21 cellular contexts compared by ENCODE assay signal in the genomic region with DNA sequence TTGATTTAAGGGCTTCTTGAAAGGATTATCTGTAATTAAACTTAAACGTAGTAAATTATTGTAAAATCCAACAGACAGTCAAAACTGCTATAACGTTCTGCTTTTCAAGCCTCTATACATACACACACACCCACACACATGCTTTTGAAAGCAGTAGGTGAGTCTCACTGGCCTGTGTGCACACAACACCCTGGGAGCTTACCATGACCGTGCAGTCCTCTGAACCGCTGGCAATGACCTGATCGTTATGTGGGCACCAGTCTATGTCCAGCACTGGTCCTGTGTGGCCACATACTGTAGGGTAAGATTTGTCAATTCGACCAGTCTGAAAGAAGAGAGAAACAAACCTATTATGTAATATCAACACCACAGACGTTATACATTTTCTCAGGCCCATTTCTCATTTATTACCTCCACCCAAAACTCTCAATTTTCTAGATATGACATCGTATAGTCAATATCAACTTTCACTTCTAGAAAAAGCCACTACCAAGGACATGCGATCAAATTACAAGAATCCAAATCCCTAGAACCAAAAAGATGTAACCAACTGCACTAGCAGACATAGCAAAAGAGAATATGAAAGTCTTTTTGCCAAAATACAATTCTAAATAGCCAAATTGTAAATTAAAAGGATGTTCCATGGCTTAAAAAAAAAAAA. TPM values are rescaled to one million over a fixed set of nuclear protein-coding genes. Genes with fewer than 3 reads are reported as not detected.
DNase-seq lines count a peak whose midpoint lies in the region; ATAC-seq and TF ChIP-seq lines count a peak whose summit lies in the region.
"Had no signal": no experiment of that assay in that cellular context is flagged by ENCODE, and none has a peak within 500 bp of the region (broad histone marks: within the 10 kb centered on the region; RNA-seq: fewer than 3 reads in every experiment).

No MANE protein-coding gene starts in this region.

- H3K27ac ChIP-seq in coronary artery: peak overlapping the region; percentile 10 to 35
- H3K27ac ChIP-seq in rectal smooth muscle tissue (ENCODE audit: low read depth, low read length): peak overlapping the region; percentile 30
- H3K27ac ChIP-seq: epithelial cell of prostate, foreskin keratinocyte, right lobe of liver, testis had no signal

- H3K4me3 ChIP-seq in coronary artery (no peak overlapping the region), rectal smooth muscle tissue (ENCODE audit: low read length) (no peak overlapping the region)
- H3K4me3 ChIP-seq: dorsolateral prefrontal cortex, right lobe of liver, testis had no signal

- peaks cover 11% of the 10 kb centered on the region for H3K4me1 ChIP-seq in rectal smooth muscle tissue (ENCODE audit: control insufficient read depth, insufficient read depth, low read length)
- H3K4me1 ChIP-seq: foreskin keratinocyte, right lobe of liver, testis had no signal

- H3K9me3 Mint-ChIP-seq in CD14-positive monocyte (peaks cover 0 to 1% (median 0%) of the 10 kb centered on the region in 7 donors), HFFc6 (no peaks in the 10 kb centered on the region)

- H3K36me3 Mint-ChIP-seq in CD14-positive monocyte (peaks cover 43 to 59% of the 10 kb centered on the region in 2 donors), HFFc6 (ENCODE audit: low read depth) (peaks cover 67% of the 10 kb centered on the region)

- no peaks in the 10 kb centered on the region for H3K27me3 ChIP-seq in rectal smooth muscle tissue (ENCODE audit: control insufficient read depth, insufficient read depth, low read length)
- H3K27me3 ChIP-seq: dorsolateral prefrontal cortex, foreskin keratinocyte, right lobe of liver, testis had no signal

- DNase-seq in CD14-positive monocyte (ENCODE audit: low spot score) (no peak), HFFc6 (no peak), coronary artery (ENCODE audit: low spot score) (no peak), NCI-H526 treated with DMSO at 0.1 percent for 48 hours (lab: John Stamatoyannopoulos, UW) (no peak)
- DNase-seq: activated CD4-positive, alpha-beta T cell treated with anti-CD3 and anti-CD28 coated beads for 36 hours; activated effector memory CD4-positive, alpha-beta T cell treated with Interleukin-2 at 50 U/mL for 16 hours; caudate nucleus; DMS79; dorsolateral prefrontal cortex; foreskin keratinocyte; hippocampal formation; NCI-H1105 treated with DMSO at 0.1 percent for 48 hours; NCI-H2107; NCI-H524; right lobe of liver; SW 1271; testis had no signal

- peaks cover 6% of the 10 kb centered on the region for H3K36me3 ChIP-seq in rectal smooth muscle tissue (ENCODE audit: control insufficient read depth, insufficient read depth, low read length)
- H3K36me3 ChIP-seq: right lobe of liver had no signal

- intact Hi-C loops in CD14-positive monocyte (cut with micrococcal nuclease): no loop called here

- no peak overlapping the region for H3K9ac ChIP-seq in rectal smooth muscle tissue (ENCODE audit: low read length)

- no peak for ATAC-seq in HG02798 (IDR thresholded peaks at IDR 0.05; ENCODE audit: poor library complexity, unreplicated experiment)
- no peak for ATAC-seq in HG03095 (IDR thresholded peaks at IDR 0.05; ENCODE audit: unreplicated experiment)
- ATAC-seq: activated CD4-positive, alpha-beta T cell treated with anti-CD3 and anti-CD28 coated beads for 36 hours; foreskin keratinocyte had no signal

- H3K4me3 Mint-ChIP-seq in CD14-positive monocyte: no peak overlapping the region
- H3K4me3 Mint-ChIP-seq in HFFc6: no peak overlapping the region; the same call in 1 of the 2 replicates
- H3K4me3 Mint-ChIP-seq: activated CD4-positive, alpha-beta T cell treated with anti-CD3 and anti-CD28 coated beads for 36 hours had no signal

- peaks cover 0 to 2% (median 0%) of the 10 kb centered on the region in 3 donors for H3K27me3 Mint-ChIP-seq in CD14-positive monocyte (ENCODE audit: low read depth in 3 of 3)
- H3K27me3 Mint-ChIP-seq in HFFc6 (ENCODE audit: insufficient read depth): peaks cover 6% of the 10 kb centered on the region
- H3K27me3 Mint-ChIP-seq: activated CD4-positive, alpha-beta T cell treated with anti-CD3 and anti-CD28 coated beads for 36 hours had no signal

- H3K27ac Mint-ChIP-seq in CD14-positive monocyte (peak overlapping the region in 6 of 7 donors; percentile 40 to 79 (median 50)), HFFc6 (peak overlapping the region; percentile 69)
- H3K27ac Mint-ChIP-seq: activated CD4-positive, alpha-beta T cell treated with anti-CD3 and anti-CD28 coated beads for 36 hours had no signal

- TF ChIP-seq CTCF in CD14-positive monocyte (IDR thresholded peaks at IDR 0.05) (no peak), HFFc6 (IDR thresholded peaks at IDR 0.05) (no peak), coronary artery (IDR thresholded peaks at IDR 0.05) (no peak)

- H3K4me1 Mint-ChIP-seq in CD14-positive monocyte (peaks cover 6% of the 10 kb centered on the region), HFFc6 (ENCODE audit: low read depth) (peaks cover 67% of the 10 kb centered on the region)

RNA-seq across cellular contexts. Expression of a gene that starts 44.5 kb away (rescaled TPM):
- polyA plus RNA-seq in CD14-positive monocyte: 100 to 1,000 TPM; 247 to 349 TPM
- total RNA-seq in HFFc6 (2021; fragmentation: NEBNext Ultra II Directional; extraction: Animal tissue kit (Norgen Biotek cat#: 25700)): 1 to 10 TPM; 6.2 to 8.1 (median 7.1) TPM

RNA-seq across cellular contexts. Expression of a gene that starts 53.1 kb away (rescaled TPM):
- 100 to 1,000 TPM; 229 to 285 TPM for polyA plus RNA-seq in CD14-positive monocyte
- total RNA-seq in HFFc6 (2021; fragmentation: NEBNext Ultra II Directional; extraction: Animal tissue kit (Norgen Biotek cat#: 25700)): 100 to 1,000 TPM; 541 to 709 (median 649) TPM
